ENCODE assay signal across 1 cellular context in the genomic region with DNA sequence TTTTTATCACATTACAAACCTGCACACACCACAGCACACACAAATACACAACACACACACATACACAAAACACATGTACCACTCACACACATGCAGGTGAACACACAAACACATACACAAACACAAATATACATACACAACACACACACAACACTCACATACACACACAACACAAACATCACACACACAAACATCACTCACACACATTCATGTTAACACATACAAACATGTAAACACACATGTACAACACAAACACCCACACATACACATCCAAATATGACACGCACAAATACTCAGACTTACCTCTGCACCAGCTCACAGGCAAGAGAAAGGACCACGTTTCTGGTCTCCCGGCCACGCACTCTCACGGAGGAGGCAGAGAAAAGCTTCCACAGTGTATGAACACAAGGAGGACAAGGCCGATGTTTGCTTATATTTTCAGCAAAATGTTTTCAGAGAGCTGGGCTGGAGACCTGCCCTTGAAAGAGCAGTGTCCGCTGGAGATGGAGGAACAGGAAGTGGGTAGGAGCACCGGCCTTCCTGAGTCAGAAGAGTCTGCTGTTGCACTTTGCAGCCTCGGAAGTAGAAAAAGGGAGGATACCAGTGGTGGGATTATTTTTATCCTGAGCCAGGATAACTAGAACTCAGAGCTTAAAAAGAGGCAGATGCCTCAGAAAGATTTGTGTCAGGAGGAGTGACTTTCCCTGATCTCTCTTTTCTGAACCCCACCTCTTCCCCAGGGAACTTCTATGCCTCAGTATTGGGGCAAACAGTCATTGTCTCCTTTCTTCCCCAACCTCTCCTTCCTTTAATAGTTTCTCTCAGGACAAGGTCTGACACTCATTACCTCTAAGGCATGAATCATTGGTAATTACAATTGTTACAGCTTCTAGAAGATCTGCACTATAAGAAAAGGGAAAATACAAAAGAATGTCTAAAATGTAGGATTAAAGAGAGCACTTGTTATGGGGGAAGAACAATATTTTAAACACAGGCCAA.
TF ChIP-seq lines count a peak whose summit lies in the region.

Gene GIMAP6, minus strand, starts transcription at position 520 of the 999 bp plus-strand sequence. CDS start 2,243 bp downstream, outside the sequence.

TF ChIP-seq in GM12878, 131 proteins besides CTCF, POLR2A, EP300 and RAD21 (continued from another document and continues in another):
- TF ChIP-seq, protein P1, sequence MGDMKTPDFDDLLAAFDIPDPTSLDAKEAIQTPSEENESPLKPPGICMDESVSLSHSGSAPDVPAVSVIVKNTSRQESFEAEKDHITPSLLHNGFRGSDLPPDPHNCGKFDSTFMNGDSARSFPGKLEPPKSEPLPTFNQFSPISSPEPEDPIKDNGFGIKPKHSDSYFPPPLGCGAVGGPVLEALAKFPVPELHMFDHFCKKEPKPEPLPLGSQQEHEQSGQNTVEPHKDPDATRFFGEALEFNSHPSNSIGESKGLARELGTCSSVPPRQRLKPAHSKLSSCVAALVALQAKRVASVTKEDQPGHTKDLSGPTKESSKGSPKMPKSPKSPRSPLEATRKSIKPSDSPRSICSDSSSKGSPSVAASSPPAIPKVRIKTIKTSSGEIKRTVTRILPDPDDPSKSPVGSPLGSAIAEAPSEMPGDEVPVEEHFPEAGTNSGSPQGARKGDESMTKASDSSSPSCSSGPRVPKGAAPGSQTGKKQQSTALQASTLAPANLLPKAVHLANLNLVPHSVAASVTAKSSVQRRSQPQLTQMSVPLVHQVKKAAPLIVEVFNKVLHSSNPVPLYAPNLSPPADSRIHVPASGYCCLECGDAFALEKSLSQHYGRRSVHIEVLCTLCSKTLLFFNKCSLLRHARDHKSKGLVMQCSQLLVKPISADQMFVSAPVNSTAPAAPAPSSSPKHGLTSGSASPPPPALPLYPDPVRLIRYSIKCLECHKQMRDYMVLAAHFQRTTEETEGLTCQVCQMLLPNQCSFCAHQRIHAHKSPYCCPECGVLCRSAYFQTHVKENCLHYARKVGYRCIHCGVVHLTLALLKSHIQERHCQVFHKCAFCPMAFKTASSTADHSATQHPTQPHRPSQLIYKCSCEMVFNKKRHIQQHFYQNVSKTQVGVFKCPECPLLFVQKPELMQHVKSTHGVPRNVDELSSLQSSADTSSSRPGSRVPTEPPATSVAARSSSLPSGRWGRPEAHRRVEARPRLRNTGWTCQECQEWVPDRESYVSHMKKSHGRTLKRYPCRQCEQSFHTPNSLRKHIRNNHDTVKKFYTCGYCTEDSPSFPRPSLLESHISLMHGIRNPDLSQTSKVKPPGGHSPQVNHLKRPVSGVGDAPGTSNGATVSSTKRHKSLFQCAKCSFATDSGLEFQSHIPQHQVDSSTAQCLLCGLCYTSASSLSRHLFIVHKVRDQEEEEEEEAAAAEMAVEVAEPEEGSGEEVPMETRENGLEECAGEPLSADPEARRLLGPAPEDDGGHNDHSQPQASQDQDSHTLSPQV (IDR thresholded peaks at IDR 0.05), result no peak
- TF ChIP-seq BHLHE40 (IDR thresholded peaks at IDR 0.05; ENCODE audit: borderline replicate concordance in 1 of 2, low read depth in 2 of 2, low read length in 1 of 2), result no peak
- 0 out of 2 replicates have a peak, but pooled peaks have one; percentile 7 for TF ChIP-seq RB1 (IDR thresholded peaks at IDR 0.05; ENCODE audit: borderline replicate concordance)
- no peak for TF ChIP-seq ZNF207 (IDR thresholded peaks at IDR 0.05; ENCODE audit: borderline replicate concordance)
- no peak for TF ChIP-seq CBFB (IDR thresholded peaks at IDR 0.05; ENCODE audit: low read depth)
- TF ChIP-seq TCF12 (IDR thresholded peaks at IDR 0.05; ENCODE audit: low read depth, low read length), result no peak
- TF ChIP-seq YBX1 (IDR thresholded peaks at IDR 0.05), result peak; percentile 78; the same call in 1 of the 2 replicates
- TF ChIP-seq, protein P2, sequence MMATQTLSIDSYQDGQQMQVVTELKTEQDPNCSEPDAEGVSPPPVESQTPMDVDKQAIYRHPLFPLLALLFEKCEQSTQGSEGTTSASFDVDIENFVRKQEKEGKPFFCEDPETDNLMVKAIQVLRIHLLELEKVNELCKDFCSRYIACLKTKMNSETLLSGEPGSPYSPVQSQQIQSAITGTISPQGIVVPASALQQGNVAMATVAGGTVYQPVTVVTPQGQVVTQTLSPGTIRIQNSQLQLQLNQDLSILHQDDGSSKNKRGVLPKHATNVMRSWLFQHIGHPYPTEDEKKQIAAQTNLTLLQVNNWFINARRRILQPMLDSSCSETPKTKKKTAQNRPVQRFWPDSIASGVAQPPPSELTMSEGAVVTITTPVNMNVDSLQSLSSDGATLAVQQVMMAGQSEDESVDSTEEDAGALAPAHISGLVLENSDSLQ (IDR thresholded peaks at IDR 0.05), result no peak
- TF ChIP-seq ESRRA (IDR thresholded peaks at IDR 0.05; ENCODE audit: low read length), result no peak
- TF ChIP-seq ZBED1 (IDR thresholded peaks at IDR 0.05; ENCODE audit: borderline replicate concordance), result no peak
- TF ChIP-seq USF1 (IDR thresholded peaks at IDR 0.05; ENCODE audit: borderline replicate concordance, extremely low read length, insufficient read depth, low read depth, low read length), result no peak
- no peak for TF ChIP-seq IRF4 (IDR thresholded peaks at IDR 0.05; ENCODE audit: low read depth, low read length)
- TF ChIP-seq ATF7 (IDR thresholded peaks at IDR 0.05; ENCODE audit: low read depth), result 0 out of 2 replicates have a peak, but pooled peaks have one; percentile 20
- TF ChIP-seq SREBF1 (IDR thresholded peaks at IDR 0.05; ENCODE audit: low read length), result no peak
- no peak for TF ChIP-seq TCF3 (IDR thresholded peaks at IDR 0.05; ENCODE audit: borderline replicate concordance, insufficient read depth, low read depth, low read length)
- no peak for TF ChIP-seq GATAD2B (conservative IDR thresholded peaks at IDR 0.05; ENCODE audit: low read depth)
- no peak for TF ChIP-seq PAX5 (IDR thresholded peaks at IDR 0.05; ENCODE audit: borderline replicate concordance, low read depth, low read length)
- TF ChIP-seq TBL1XR1 (IDR thresholded peaks at IDR 0.05; ENCODE audit: low read depth, low read length), result no peak
- TF ChIP-seq, protein P3, sequence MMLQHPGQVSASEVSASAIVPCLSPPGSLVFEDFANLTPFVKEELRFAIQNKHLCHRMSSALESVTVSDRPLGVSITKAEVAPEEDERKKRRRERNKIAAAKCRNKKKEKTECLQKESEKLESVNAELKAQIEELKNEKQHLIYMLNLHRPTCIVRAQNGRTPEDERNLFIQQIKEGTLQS (IDR thresholded peaks at IDR 0.05; ENCODE audit: borderline replicate concordance, extremely low read depth, low read depth, low read length), result no peak
- 0 out of 2 replicates have a peak, but pooled peaks have one; percentile 17 for TF ChIP-seq NFIC (IDR thresholded peaks at IDR 0.05; ENCODE audit: low read depth, low read length)
- no peak for TF ChIP-seq RELA (IDR thresholded peaks at IDR 0.05; ENCODE audit: borderline replicate concordance, partially characterized antibody)
- TF ChIP-seq CEBPZ (IDR thresholded peaks at IDR 0.05; ENCODE audit: low read depth, low read length), result no peak
- no peak for TF ChIP-seq FOS (IDR thresholded peaks at IDR 0.05; ENCODE audit: borderline replicate concordance, extremely low read depth, insufficient read length)
- TF ChIP-seq TCF7 (IDR thresholded peaks at IDR 0.05; ENCODE audit: borderline replicate concordance), result no peak
- TF ChIP-seq EED (IDR thresholded peaks at IDR 0.05; ENCODE audit: low read depth), result peak; percentile 60; the same call in 1 of the 2 replicates
- TF ChIP-seq, protein P4, sequence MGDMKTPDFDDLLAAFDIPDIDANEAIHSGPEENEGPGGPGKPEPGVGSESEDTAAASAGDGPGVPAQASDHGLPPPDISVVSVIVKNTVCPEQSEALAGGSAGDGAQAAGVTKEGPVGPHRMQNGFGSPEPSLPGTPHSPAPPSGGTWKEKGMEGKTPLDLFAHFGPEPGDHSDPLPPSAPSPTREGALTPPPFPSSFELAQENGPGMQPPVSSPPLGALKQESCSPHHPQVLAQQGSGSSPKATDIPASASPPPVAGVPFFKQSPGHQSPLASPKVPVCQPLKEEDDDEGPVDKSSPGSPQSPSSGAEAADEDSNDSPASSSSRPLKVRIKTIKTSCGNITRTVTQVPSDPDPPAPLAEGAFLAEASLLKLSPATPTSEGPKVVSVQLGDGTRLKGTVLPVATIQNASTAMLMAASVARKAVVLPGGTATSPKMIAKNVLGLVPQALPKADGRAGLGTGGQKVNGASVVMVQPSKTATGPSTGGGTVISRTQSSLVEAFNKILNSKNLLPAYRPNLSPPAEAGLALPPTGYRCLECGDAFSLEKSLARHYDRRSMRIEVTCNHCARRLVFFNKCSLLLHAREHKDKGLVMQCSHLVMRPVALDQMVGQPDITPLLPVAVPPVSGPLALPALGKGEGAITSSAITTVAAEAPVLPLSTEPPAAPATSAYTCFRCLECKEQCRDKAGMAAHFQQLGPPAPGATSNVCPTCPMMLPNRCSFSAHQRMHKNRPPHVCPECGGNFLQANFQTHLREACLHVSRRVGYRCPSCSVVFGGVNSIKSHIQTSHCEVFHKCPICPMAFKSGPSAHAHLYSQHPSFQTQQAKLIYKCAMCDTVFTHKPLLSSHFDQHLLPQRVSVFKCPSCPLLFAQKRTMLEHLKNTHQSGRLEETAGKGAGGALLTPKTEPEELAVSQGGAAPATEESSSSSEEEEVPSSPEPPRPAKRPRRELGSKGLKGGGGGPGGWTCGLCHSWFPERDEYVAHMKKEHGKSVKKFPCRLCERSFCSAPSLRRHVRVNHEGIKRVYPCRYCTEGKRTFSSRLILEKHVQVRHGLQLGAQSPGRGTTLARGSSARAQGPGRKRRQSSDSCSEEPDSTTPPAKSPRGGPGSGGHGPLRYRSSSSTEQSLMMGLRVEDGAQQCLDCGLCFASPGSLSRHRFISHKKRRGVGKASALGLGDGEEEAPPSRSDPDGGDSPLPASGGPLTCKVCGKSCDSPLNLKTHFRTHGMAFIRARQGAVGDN (IDR thresholded peaks at IDR 0.05), result 0 out of 2 replicates have a peak, but pooled peaks have one; percentile 43
- no peak for TF ChIP-seq SMARCA5 (IDR thresholded peaks at IDR 0.05)
- TF ChIP-seq PML (IDR thresholded peaks at IDR 0.05; ENCODE audit: low read length), result no peak; the same call in 1 of the 2 replicates
- TF ChIP-seq DPF2 (IDR thresholded peaks at IDR 0.05), result peak; percentile 18; the same call in 1 of the 2 replicates
- TF ChIP-seq RBBP5 (conservative IDR thresholded peaks at IDR 0.05), result no peak
- TF ChIP-seq LARP7 (IDR thresholded peaks at IDR 0.05), result 0 out of 2 replicates have a peak, but pooled peaks have one; percentile 18
- TF ChIP-seq CREM (IDR thresholded peaks at IDR 0.05; ENCODE audit: low read depth), result no peak
- TF ChIP-seq, protein P5, sequence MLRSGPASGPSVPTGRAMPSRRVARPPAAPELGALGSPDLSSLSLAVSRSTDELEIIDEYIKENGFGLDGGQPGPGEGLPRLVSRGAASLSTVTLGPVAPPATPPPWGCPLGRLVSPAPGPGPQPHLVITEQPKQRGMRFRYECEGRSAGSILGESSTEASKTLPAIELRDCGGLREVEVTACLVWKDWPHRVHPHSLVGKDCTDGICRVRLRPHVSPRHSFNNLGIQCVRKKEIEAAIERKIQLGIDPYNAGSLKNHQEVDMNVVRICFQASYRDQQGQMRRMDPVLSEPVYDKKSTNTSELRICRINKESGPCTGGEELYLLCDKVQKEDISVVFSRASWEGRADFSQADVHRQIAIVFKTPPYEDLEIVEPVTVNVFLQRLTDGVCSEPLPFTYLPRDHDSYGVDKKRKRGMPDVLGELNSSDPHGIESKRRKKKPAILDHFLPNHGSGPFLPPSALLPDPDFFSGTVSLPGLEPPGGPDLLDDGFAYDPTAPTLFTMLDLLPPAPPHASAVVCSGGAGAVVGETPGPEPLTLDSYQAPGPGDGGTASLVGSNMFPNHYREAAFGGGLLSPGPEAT (IDR thresholded peaks at IDR 0.05; ENCODE audit: low read depth), result peak; percentile 32; the same call in 1 of the 2 replicates
- TF ChIP-seq, protein P6, sequence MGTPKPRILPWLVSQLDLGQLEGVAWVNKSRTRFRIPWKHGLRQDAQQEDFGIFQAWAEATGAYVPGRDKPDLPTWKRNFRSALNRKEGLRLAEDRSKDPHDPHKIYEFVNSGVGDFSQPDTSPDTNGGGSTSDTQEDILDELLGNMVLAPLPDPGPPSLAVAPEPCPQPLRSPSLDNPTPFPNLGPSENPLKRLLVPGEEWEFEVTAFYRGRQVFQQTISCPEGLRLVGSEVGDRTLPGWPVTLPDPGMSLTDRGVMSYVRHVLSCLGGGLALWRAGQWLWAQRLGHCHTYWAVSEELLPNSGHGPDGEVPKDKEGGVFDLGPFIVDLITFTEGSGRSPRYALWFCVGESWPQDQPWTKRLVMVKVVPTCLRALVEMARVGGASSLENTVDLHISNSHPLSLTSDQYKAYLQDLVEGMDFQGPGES (IDR thresholded peaks at IDR 0.05), result no peak
- peak; percentile 27; the same call in 1 of the 2 replicates for TF ChIP-seq SIN3A (IDR thresholded peaks at IDR 0.05; ENCODE audit: low read depth, low read length)
- TF ChIP-seq HSF1 (IDR thresholded peaks at IDR 0.05; ENCODE audit: low read depth, low read length), result no peak
